In genomic region chr2:96809951-96810782, GRCh38 we compare ENCODE assay signal across 1 cellular context.
TF ChIP-seq lines count a peak whose summit lies in the region.

No MANE protein-coding gene starts in this region.

TF ChIP-seq in HepG2, 621 proteins besides CTCF, POLR2A, EP300 and RAD21 (continued from another document):
- TF ChIP-seq TBX2 (CRISPR knock-in tag; IDR thresholded peaks at IDR 0.05; ENCODE audit: borderline replicate concordance) (peak; percentile 44; the same call in 1 of the 2 replicates), JUN (CRISPR knock-in tag; IDR thresholded peaks at IDR 0.05) (0 out of 2 replicates have a peak, but pooled peaks have one; percentile 27), FOXC1 (CRISPR knock-in tag; IDR thresholded peaks at IDR 0.05; ENCODE audit: borderline replicate concordance) (0 out of 2 replicates have a peak, but pooled peaks have one; percentile 53), CSRNP2 (CRISPR knock-in tag; conservative IDR thresholded peaks at IDR 0.05; ENCODE audit: low read depth) (no peak), KMT2B (CRISPR knock-in tag; IDR thresholded peaks at IDR 0.05) (0 out of 2 replicates have a peak, but pooled peaks have one; percentile 10), ZZZ3 (CRISPR knock-in tag; IDR thresholded peaks at IDR 0.05; ENCODE audit: borderline replicate concordance) (no peak), ZUFSP (CRISPR knock-in tag; IDR thresholded peaks at IDR 0.05; ENCODE audit: borderline replicate concordance) (no peak), LCORL (IDR thresholded peaks at IDR 0.05) (no peak), LCORL (CRISPR knock-in tag; IDR thresholded peaks at IDR 0.05) (peak; percentile 58; the same call in 1 of the 2 replicates), TRIM24 (CRISPR knock-in tag; IDR thresholded peaks at IDR 0.05) (0 out of 2 replicates have a peak, but pooled peaks have one; percentile 12), AKAP8 (CRISPR knock-in tag; IDR thresholded peaks at IDR 0.05) (0 out of 2 replicates have a peak, but pooled peaks have one; percentile 39), ZNF430 (CRISPR knock-in tag; IDR thresholded peaks at IDR 0.05) (0 out of 2 replicates have a peak, but pooled peaks have one; percentile 36), SOX5 (CRISPR knock-in tag; IDR thresholded peaks at IDR 0.05; ENCODE audit: borderline replicate concordance) (no peak)
TF ChIP-seq in HepG2: peak in this region for 23.
